In genomic region chr16:57611184-57611583, GRCh38 we compare ENCODE assay signal across 16 cellular contexts.
DNase-seq lines count a peak whose midpoint lies in the region; ATAC-seq and TF ChIP-seq lines count a peak whose summit lies in the region.
"Had no signal": no experiment of that assay in that cellular context is flagged by ENCODE, and none has a peak within 500 bp of the region (broad histone marks: within the 10 kb centered on the region; RNA-seq: fewer than 3 reads in every experiment).

No MANE protein-coding gene starts in this region.

- no peaks in the 10 kb centered on the region for H3K36me3 ChIP-seq in OCI-LY3 (replicated peaks; ENCODE audit: low read depth, low read length)
- H3K36me3 ChIP-seq: tibial nerve had no signal

- no peak overlapping the region for H2AFZ ChIP-seq in OCI-LY3 (ENCODE audit: low read depth, low read length)

- H3K27me3 ChIP-seq in OCI-LY3 (ENCODE audit: low read depth, low read length), result peaks cover 55% of the 10 kb centered on the region
- H3K27me3 ChIP-seq: tibial nerve had no signal

- DNase-seq in ELR (ENCODE audit: low read depth) (peak; percentile 78), amniotic stem cell (lab: John Stamatoyannopoulos, UW) (peak; percentile 16), iris pigment epithelial cell (ENCODE audit: low read depth) (peak; percentile 62), medulla oblongata (ENCODE audit: extremely low spot score) (no peak), NCI-H82 treated with DMSO at 0.1 percent for 48 hours (lab: John Stamatoyannopoulos, UW; ENCODE audit: unreplicated experiment) (no peak)
- DNase-seq: activated T-cell treated with anti-CD3 and anti-CD28 coated beads, Interleukin-2, amount 50 U/mL, for 48 hours; cerebellar nuclear complex; COR-L47; KBM-7; NCI-H526; SIG-M5; stimulated activated CD4-positive, alpha-beta T cell treated with anti-CD3 and anti-CD28 coated beads, Interleukin-12 subunit alpha, Interleukin-12 subunit beta, amount 100 ng/mL, for 4 hours had no signal

- H3K79me2 ChIP-seq in OCI-LY3 (ENCODE audit: low read length), result no peaks in the 10 kb centered on the region

- ATAC-seq in GM18909 (IDR thresholded peaks at IDR 0.05; ENCODE audit: poor library complexity, unreplicated experiment), result no peak
- ATAC-seq: esophagus mucosa had no signal

- H3K4me1 ChIP-seq in OCI-LY3 (ENCODE audit: low read length), result peaks cover 21% of the 10 kb centered on the region

- H3K4me3 ChIP-seq in OCI-LY3 (ENCODE audit: low read length), result no peak overlapping the region
- H3K4me3 ChIP-seq: tibial nerve had no signal

- H3K27ac ChIP-seq in OCI-LY3 (ENCODE audit: low read length), result no peak overlapping the region
- H3K27ac ChIP-seq: tibial nerve had no signal

- peak overlapping the region; percentile 31 for H3K4me2 ChIP-seq in OCI-LY3 (ENCODE audit: low read length)

- H3K9ac ChIP-seq in OCI-LY3 (ENCODE audit: low read length), result no peak overlapping the region

- H3K9me3 ChIP-seq in OCI-LY3 (ENCODE audit: insufficient read depth, low read length), result no peaks in the 10 kb centered on the region
- H3K9me3 ChIP-seq: tibial nerve had no signal

- H4K20me1 ChIP-seq in OCI-LY3 (ENCODE audit: insufficient read depth, low read length), result peaks cover 14% of the 10 kb centered on the region; the same call in 1 of the 2 replicates

- TF ChIP-seq CTCF in OCI-LY3 (IDR thresholded peaks at IDR 0.05; ENCODE audit: low read depth, low read length), result no peak

Comparison
In these comparisons a context has a peak if more than half of its experiments do, and no peak if none do; other contexts are left out.
1. DNase-seq: peak in ELR (single experiment), amniotic stem cell (single experiment) and iris pigment epithelial cell (single experiment); none in medulla oblongata (single experiment) and NCI-H82 treated with DMSO at 0.1 percent for 48 hours (single experiment).